In genomic region chr19:24004166-24004565, GRCh38 we compare ENCODE assay signal across 35 cellular contexts.
"Had no signal": no experiment of that assay in that cellular context is flagged by ENCODE, and none has a peak within 500 bp of the region (broad histone marks: within the 10 kb centered on the region; RNA-seq: fewer than 3 reads in every experiment).

No MANE protein-coding gene starts in this region.

- H3K27ac Mint-ChIP-seq: activated B cell treated with CpG ODN at 0.5 μM for 24 hours; activated CD4-positive, alpha-beta memory T cell treated with anti-CD3 and anti-CD28 coated beads for 36 hours; activated naive CD4-positive, alpha-beta T cell treated with anti-CD3 and anti-CD28 coated beads, Interleukin-2, amount 10 ng/mL, durations not matched to agents 7 days and 5 days; activated naive CD8-positive, alpha-beta T cell; activated naive CD8-positive, alpha-beta T cell treated with anti-CD3 and anti-CD28 coated beads, Interleukin-2, amount 50 U/mL, for 24 hours; brain had no signal

- H2AFZ ChIP-seq: PC-9 had no signal

- H3K27me3 Mint-ChIP-seq: activated B cell treated with CpG ODN at 0.5 μM for 24 hours; activated CD4-positive, alpha-beta memory T cell treated with anti-CD3 and anti-CD28 coated beads for 36 hours; activated naive CD4-positive, alpha-beta T cell treated with anti-CD3 and anti-CD28 coated beads, Interleukin-2, amount 10 ng/mL, durations not matched to agents 7 days and 5 days; activated naive CD8-positive, alpha-beta T cell; activated naive CD8-positive, alpha-beta T cell treated with anti-CD3 and anti-CD28 coated beads, Interleukin-2, amount 50 U/mL, for 24 hours; brain had no signal

- H3K4me3 ChIP-seq: MG63, PC-9 had no signal

- H3K4me2 ChIP-seq: PC-9 had no signal

- H3K4me1 Mint-ChIP-seq: activated B cell treated with CpG ODN at 0.5 μM for 24 hours; activated naive CD4-positive, alpha-beta T cell treated with anti-CD3 and anti-CD28 coated beads, Interleukin-2, amount 10 ng/mL, durations not matched to agents 7 days and 5 days; activated naive CD8-positive, alpha-beta T cell treated with anti-CD3 and anti-CD28 coated beads, Interleukin-2, amount 50 U/mL, for 24 hours; brain had no signal

- H3K27ac ChIP-seq: PC-9, VCaP had no signal

- DNase-seq: activated B cell treated with CpG ODN at 0.5 μM for 24 hours; activated CD4-positive, alpha-beta memory T cell treated with anti-CD3 and anti-CD28 coated beads for 36 hours; activated CD4-positive, alpha-beta T cell treated with anti-CD3 and anti-CD28 coated beads for 4 hours; activated CD4-positive, alpha-beta T cell treated with anti-CD3 and anti-CD28 coated beads, Interleukin-2, amount 50 U/mL, for 1 hour; activated CD4-positive, CD25-positive, alpha-beta regulatory T cell treated with anti-CD3 and anti-CD28 coated beads, Interleukin-2, amount 50 U/mL, for 72 hours; activated CD8-positive, alpha-beta memory T cell treated with anti-CD3 and anti-CD28 coated beads, Interleukin-2, amount 50 U/mL, for 4 hours; activated effector memory CD4-positive, alpha-beta T cell treated with Interleukin-2 at 50 U/mL for 16 hours; activated naive CD4-positive, alpha-beta T cell treated with anti-CD3 and anti-CD28 coated beads, Interleukin-2, amount 10 ng/mL, durations not matched to agents 7 days and 5 days; activated naive CD8-positive, alpha-beta T cell treated with anti-CD3 and anti-CD28 coated beads, Interleukin-2, amount 50 U/mL, for 24 hours; activated T-cell treated with anti-CD3 and anti-CD28 coated beads for 4 hours; activated T-cell treated with anti-CD3 and anti-CD28 coated beads, Interleukin-2, amount 50 U/mL, for 4 hours; anterior cingulate cortex; central memory CD4-positive, alpha-beta T cell; Karpas-422; KBM-7; MG63; NCI-H1048; NCI-H1105 treated with DMSO at 0.1 percent for 48 hours; NCI-H1436; NCI-H1930; NCI-H2107; NCI-H2171; NCI-H510A; NCI-H526; NCI-H748 treated with DMSO at 0.1 percent for 48 hours; NK-92 treated with Interleukin-12 subunit alpha and Interleukin-12 subunit beta, amount 100 ng/mL, for 24 hours; PC-9; Right ventricle myocardium superior; SW 1271; T-helper 1 cell; T-helper 2 cell; T-helper 9 cell had no signal

- H3K4me3 Mint-ChIP-seq: activated B cell treated with CpG ODN at 0.5 μM for 24 hours; activated CD4-positive, alpha-beta memory T cell treated with anti-CD3 and anti-CD28 coated beads for 36 hours; activated naive CD4-positive, alpha-beta T cell treated with anti-CD3 and anti-CD28 coated beads, Interleukin-2, amount 10 ng/mL, durations not matched to agents 7 days and 5 days; activated naive CD8-positive, alpha-beta T cell; activated naive CD8-positive, alpha-beta T cell treated with anti-CD3 and anti-CD28 coated beads, Interleukin-2, amount 50 U/mL, for 24 hours; activated T-cell treated with anti-CD3 and anti-CD28 coated beads, Interleukin-2, amount 50 U/mL, for 4 hours; brain had no signal

- H3K36me3 ChIP-seq: MG63 had no signal

- H3K9me3 ChIP-seq: MG63 had no signal

- H3K36me3 Mint-ChIP-seq: activated CD4-positive, alpha-beta memory T cell treated with anti-CD3 and anti-CD28 coated beads for 36 hours; activated naive CD4-positive, alpha-beta T cell treated with anti-CD3 and anti-CD28 coated beads, Interleukin-2, amount 10 ng/mL, durations not matched to agents 7 days and 5 days; brain had no signal

- H3K27me3 ChIP-seq: MG63 had no signal
